8 cellular contexts compared by ENCODE assay signal in genomic region chr20:37527638-37528441, GRCh38. TPM values are rescaled to one million over a fixed set of nuclear protein-coding genes. Genes with fewer than 3 reads are reported as not detected.
DNase-seq lines count a peak whose midpoint lies in the region; ATAC-seq lines count a peak whose summit lies in the region.

TSS of gene BLCAP (minus strand) at chr20:37527876. CDS start at chr20:37519174, 8,702 bp downstream.

- ATAC-seq in GM19455 (IDR thresholded peaks at IDR 0.05; ENCODE audit: unreplicated experiment), result peak; percentile 71

- DNase-seq in CD1c-positive myeloid dendritic cell (ENCODE audit: extremely low spot score) (peak; percentile 92), HT-29 (ENCODE audit: low spot score) (peak; percentile 98), NK-92 (lab: John Stamatoyannopoulos, UW; ENCODE audit: unreplicated experiment) (peak; percentile 44), lung microvascular endothelial cell (ENCODE audit: low read depth in 2 of 2) (peak; percentile 87 to 88)
- DNase-seq in activated CD8-positive, alpha-beta memory T cell treated with anti-CD3 and anti-CD28 coated beads for 24 hours, result peak; percentile 99
- DNase-seq in effector CD4-positive, alpha-beta T cell, result peak; percentile 92
- peak; percentile 79 to 84 (median 83) for DNase-seq in stimulated activated CD4-positive, alpha-beta T cell treated with anti-CD3 and anti-CD28 coated beads, TNF-alpha, amount 100 ng/mL, for 4 hours (ENCODE audit: low read depth in 3 of 3)

RNA-seq across cellular contexts. Expression of gene BLCAP, which starts in this region (rescaled TPM):
- total RNA-seq in HT-29 (2014; rRNA removed; shearing (Covaris generic)), result 108 and 115 TPM in 2 replicates
- total RNA-seq in lung microvascular endothelial cell, result 42.9 and 83.3 TPM in 2 replicates

Comparison
In these comparisons a context has a peak if more than half of its experiments do, and no peak if none do; other contexts are left out.
1. Peak in every context shown above with its lines: DNase-seq and ATAC-seq.
2. DNase-seq: peak in every context shown above with its lines; median percentile 99 in activated CD8-positive, alpha-beta memory T cell treated with anti-CD3 and anti-CD28 coated beads for 24 hours; 98 in HT-29; 92 in CD1c-positive myeloid dendritic cell; 92 in effector CD4-positive, alpha-beta T cell; 88 in lung microvascular endothelial cell; 83 in stimulated activated CD4-positive, alpha-beta T cell treated with anti-CD3 and anti-CD28 coated beads, TNF-alpha, amount 100 ng/mL, for 4 hours; 44 in NK-92.